1 cellular context compared by ENCODE assay signal in the genomic region with DNA sequence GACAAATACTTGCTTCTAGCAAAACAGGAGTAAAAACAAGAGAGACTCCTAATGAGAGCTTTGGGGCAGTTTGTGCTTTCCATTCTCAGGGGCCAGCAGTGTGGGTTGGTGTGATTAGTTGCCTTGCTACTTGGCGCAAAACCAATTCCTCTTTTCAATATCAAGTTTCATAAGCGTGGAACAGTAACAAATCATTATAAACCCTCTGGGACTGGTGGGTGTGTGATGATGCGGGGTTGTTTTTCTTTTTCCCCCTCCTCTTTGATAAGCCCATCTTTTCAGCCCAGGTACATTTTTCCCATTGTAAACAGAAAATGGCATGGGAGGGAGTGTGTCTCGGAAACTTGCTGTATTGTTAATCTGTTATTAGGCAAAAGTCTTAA.
A peak's percentile ranks its signal among the peaks of the same experiment; 100 is the strongest.
TF ChIP-seq lines count a peak whose summit lies in the region.

No MANE protein-coding gene starts in this region.

TF ChIP-seq in HEK293, 187 proteins besides CTCF, POLR2A, EP300 and RAD21 (continued from another document and continues in another):
- TF ChIP-seq EGR2 (tag by site-specific recombination; IDR thresholded peaks at IDR 0.05; ENCODE audit: low read depth) (peak; percentile 95), FEZF1 (tag by site-specific recombination; IDR thresholded peaks at IDR 0.05) (peak; percentile 35), ZNF530 (tag by site-specific recombination; IDR thresholded peaks at IDR 0.05; ENCODE audit: low read depth) (0 out of 2 replicates have a peak, but pooled peaks have one; percentile 2), TCF7L2 (IDR thresholded peaks at IDR 0.05; ENCODE audit: borderline replicate concordance, low read depth, low read length) (no peak), KLF16 (tag by site-specific recombination; IDR thresholded peaks at IDR 0.05) (0 out of 2 replicates have a peak, but pooled peaks have one; percentile 37), ZEB2 (tag by site-specific recombination; IDR thresholded peaks at IDR 0.05) (peak; percentile 66), GFI1B (tag by site-specific recombination; IDR thresholded peaks at IDR 0.05) (0 out of 2 replicates have a peak, but pooled peaks have one; percentile 41), ZXDB (tag by site-specific recombination; IDR thresholded peaks at IDR 0.05) (0 out of 2 replicates have a peak, but pooled peaks have one; percentile 13), ZBTB48 (tag by site-specific recombination; IDR thresholded peaks at IDR 0.05) (no peak), WT1 (tag by site-specific recombination; IDR thresholded peaks at IDR 0.05) (peak; percentile 85), ZNF658 (tag by site-specific recombination; IDR thresholded peaks at IDR 0.05) (no peak), ZNF843 (tag by site-specific recombination; IDR thresholded peaks at IDR 0.05) (peak; percentile 69), OSR2 (tag by site-specific recombination; IDR thresholded peaks at IDR 0.05) (peak; percentile 85), KLF1 (tag by site-specific recombination; IDR thresholded peaks at IDR 0.05) (0 out of 2 replicates have a peak, but pooled peaks have one; percentile 28), GLIS2 (tag by site-specific recombination; IDR thresholded peaks at IDR 0.05) (0 out of 2 replicates have a peak, but pooled peaks have one; percentile 1), ZBTB1 (tag by site-specific recombination; IDR thresholded peaks at IDR 0.05) (0 out of 2 replicates have a peak, but pooled peaks have one; percentile 71), ZNF624 (tag by site-specific recombination; IDR thresholded peaks at IDR 0.05) (no peak), KLF9 (tag by site-specific recombination; IDR thresholded peaks at IDR 0.05; ENCODE audit: low read depth) (peak; percentile 59; the same call in 1 of the 2 replicates), ZNF19 (tag by site-specific recombination; IDR thresholded peaks at IDR 0.05; ENCODE audit: low read depth) (no peak), ZNF555 (tag by site-specific recombination; conservative IDR thresholded peaks at IDR 0.05) (no peak), ZNF571 (tag by site-specific recombination; IDR thresholded peaks at IDR 0.05) (no peak), ZNF747 (tag by site-specific recombination; IDR thresholded peaks at IDR 0.05) (no peak), BCL11A (tag by site-specific recombination; IDR thresholded peaks at IDR 0.05; ENCODE audit: low read depth) (peak; percentile 57; the same call in 1 of the 2 replicates), ZNF623 (tag by site-specific recombination; IDR thresholded peaks at IDR 0.05) (no peak), ZNF146 (tag by site-specific recombination; IDR thresholded peaks at IDR 0.05) (no peak)
- TF ChIP-seq, protein P1, sequence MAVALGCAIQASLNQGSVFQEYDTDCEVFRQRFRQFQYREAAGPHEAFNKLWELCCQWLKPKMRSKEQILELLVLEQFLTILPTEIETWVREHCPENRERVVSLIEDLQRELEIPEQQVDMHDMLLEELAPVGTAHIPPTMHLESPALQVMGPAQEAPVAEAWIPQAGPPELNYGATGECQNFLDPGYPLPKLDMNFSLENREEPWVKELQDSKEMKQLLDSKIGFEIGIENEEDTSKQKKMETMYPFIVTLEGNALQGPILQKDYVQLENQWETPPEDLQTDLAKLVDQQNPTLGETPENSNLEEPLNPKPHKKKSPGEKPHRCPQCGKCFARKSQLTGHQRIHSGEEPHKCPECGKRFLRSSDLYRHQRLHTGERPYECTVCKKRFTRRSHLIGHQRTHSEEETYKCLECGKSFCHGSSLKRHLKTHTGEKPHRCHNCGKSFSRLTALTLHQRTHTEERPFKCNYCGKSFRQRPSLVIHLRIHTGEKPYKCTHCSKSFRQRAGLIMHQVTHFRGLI (tag by site-specific recombination; IDR thresholded peaks at IDR 0.05) = peak; percentile 19; the same call in 1 of the 2 replicates
- TF ChIP-seq, protein P2, sequence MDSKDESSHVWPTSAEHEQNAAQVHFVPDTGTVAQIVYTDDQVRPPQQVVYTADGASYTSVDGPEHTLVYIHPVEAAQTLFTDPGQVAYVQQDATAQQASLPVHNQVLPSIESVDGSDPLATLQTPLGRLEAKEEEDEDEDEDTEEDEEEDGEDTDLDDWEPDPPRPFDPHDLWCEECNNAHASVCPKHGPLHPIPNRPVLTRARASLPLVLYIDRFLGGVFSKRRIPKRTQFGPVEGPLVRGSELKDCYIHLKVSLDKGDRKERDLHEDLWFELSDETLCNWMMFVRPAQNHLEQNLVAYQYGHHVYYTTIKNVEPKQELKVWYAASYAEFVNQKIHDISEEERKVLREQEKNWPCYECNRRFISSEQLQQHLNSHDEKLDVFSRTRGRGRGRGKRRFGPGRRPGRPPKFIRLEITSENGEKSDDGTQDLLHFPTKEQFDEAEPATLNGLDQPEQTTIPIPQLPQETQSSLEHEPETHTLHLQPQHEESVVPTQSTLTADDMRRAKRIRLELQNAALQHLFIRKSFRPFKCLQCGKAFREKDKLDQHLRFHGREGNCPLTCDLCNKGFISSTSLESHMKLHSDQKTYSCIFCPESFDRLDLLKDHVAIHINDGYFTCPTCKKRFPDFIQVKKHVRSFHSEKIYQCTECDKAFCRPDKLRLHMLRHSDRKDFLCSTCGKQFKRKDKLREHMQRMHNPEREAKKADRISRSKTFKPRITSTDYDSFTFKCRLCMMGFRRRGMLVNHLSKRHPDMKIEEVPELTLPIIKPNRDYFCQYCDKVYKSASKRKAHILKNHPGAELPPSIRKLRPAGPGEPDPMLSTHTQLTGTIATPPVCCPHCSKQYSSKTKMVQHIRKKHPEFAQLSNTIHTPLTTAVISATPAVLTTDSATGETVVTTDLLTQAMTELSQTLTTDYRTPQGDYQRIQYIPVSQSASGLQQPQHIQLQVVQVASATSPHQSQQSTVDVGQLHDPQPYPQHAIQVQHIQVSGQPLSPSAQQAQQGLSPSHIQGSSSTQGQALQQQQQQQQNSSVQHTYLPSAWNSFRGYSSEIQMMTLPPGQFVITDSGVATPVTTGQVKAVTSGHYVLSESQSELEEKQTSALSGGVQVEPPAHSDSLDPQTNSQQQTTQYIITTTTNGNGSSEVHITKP (tag by site-specific recombination; IDR thresholded peaks at IDR 0.05) = peak; percentile 84
- TF ChIP-seq, protein P3, sequence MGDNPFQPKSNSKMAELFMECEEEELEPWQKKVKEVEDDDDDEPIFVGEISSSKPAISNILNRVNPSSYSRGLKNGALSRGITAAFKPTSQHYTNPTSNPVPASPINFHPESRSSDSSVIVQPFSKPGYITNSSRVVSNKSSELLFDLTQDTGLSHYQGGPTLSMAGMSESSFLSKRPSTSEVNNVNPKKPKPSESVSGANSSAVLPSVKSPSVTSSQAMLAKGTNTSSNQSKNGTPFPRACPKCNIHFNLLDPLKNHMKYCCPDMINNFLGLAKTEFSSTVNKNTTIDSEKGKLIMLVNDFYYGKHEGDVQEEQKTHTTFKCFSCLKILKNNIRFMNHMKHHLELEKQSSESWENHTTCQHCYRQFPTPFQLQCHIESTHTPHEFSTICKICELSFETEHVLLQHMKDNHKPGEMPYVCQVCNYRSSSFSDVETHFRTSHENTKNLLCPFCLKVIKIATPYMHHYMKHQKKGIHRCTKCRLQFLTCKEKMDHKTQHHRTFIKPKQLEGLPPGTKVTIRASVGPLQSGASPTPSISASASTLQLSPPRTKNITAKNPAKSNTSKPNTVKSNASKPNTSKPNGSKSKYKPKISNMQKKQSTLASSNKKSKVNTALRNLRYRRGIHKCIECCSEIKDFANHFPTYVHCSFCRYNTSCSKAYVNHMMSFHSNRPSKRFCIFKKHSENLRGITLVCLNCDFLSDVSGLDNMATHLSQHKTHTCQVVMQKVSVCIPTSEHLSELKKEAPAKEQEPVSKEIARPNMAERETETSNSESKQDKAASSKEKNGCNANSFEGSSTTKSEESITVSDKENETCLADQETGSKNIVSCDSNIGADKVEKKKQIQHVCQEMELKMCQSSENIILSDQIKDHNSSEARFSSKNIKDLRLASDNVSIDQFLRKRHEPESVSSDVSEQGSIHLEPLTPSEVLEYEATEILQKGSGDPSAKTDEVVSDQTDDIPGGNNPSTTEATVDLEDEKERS (tag by site-specific recombination; IDR thresholded peaks at IDR 0.05) = no peak
- TF ChIP-seq, protein P4, sequence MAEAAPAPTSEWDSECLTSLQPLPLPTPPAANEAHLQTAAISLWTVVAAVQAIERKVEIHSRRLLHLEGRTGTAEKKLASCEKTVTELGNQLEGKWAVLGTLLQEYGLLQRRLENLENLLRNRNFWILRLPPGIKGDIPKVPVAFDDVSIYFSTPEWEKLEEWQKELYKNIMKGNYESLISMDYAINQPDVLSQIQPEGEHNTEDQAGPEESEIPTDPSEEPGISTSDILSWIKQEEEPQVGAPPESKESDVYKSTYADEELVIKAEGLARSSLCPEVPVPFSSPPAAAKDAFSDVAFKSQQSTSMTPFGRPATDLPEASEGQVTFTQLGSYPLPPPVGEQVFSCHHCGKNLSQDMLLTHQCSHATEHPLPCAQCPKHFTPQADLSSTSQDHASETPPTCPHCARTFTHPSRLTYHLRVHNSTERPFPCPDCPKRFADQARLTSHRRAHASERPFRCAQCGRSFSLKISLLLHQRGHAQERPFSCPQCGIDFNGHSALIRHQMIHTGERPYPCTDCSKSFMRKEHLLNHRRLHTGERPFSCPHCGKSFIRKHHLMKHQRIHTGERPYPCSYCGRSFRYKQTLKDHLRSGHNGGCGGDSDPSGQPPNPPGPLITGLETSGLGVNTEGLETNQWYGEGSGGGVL (tag by site-specific recombination; IDR thresholded peaks at IDR 0.05) = peak; percentile 85
- TF ChIP-seq, protein P5, sequence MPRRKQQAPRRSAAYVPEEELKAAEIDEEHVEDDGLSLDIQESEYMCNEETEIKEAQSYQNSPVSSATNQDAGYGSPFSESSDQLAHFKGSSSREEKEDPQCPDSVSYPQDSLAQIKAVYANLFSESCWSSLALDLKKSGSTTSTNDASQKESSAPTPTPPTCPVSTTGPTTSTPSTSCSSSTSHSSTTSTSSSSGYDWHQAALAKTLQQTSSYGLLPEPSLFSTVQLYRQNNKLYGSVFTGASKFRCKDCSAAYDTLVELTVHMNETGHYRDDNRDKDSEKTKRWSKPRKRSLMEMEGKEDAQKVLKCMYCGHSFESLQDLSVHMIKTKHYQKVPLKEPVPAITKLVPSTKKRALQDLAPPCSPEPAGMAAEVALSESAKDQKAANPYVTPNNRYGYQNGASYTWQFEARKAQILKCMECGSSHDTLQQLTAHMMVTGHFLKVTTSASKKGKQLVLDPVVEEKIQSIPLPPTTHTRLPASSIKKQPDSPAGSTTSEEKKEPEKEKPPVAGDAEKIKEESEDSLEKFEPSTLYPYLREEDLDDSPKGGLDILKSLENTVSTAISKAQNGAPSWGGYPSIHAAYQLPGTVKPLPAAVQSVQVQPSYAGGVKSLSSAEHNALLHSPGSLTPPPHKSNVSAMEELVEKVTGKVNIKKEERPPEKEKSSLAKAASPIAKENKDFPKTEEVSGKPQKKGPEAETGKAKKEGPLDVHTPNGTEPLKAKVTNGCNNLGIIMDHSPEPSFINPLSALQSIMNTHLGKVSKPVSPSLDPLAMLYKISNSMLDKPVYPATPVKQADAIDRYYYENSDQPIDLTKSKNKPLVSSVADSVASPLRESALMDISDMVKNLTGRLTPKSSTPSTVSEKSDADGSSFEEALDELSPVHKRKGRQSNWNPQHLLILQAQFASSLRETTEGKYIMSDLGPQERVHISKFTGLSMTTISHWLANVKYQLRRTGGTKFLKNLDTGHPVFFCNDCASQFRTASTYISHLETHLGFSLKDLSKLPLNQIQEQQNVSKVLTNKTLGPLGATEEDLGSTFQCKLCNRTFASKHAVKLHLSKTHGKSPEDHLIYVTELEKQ (tag by site-specific recombination; IDR thresholded peaks at IDR 0.05; ENCODE audit: borderline replicate concordance) = peak; percentile 72
- TF ChIP-seq, protein P6, sequence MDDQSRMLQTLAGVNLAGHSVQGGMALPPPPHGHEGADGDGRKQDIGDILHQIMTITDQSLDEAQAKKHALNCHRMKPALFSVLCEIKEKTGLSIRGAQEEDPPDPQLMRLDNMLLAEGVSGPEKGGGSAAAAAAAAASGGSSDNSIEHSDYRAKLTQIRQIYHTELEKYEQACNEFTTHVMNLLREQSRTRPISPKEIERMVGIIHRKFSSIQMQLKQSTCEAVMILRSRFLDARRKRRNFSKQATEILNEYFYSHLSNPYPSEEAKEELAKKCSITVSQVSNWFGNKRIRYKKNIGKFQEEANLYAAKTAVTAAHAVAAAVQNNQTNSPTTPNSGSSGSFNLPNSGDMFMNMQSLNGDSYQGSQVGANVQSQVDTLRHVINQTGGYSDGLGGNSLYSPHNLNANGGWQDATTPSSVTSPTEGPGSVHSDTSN (CRISPR knock-in tag; IDR thresholded peaks at IDR 0.05) = no peak
- TF ChIP-seq, protein P7, sequence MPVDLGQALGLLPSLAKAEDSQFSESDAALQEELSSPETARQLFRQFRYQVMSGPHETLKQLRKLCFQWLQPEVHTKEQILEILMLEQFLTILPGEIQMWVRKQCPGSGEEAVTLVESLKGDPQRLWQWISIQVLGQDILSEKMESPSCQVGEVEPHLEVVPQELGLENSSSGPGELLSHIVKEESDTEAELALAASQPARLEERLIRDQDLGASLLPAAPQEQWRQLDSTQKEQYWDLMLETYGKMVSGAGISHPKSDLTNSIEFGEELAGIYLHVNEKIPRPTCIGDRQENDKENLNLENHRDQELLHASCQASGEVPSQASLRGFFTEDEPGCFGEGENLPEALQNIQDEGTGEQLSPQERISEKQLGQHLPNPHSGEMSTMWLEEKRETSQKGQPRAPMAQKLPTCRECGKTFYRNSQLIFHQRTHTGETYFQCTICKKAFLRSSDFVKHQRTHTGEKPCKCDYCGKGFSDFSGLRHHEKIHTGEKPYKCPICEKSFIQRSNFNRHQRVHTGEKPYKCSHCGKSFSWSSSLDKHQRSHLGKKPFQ (tag by site-specific recombination; IDR thresholded peaks at IDR 0.05) = peak; percentile 98
- TF ChIP-seq, protein P8, sequence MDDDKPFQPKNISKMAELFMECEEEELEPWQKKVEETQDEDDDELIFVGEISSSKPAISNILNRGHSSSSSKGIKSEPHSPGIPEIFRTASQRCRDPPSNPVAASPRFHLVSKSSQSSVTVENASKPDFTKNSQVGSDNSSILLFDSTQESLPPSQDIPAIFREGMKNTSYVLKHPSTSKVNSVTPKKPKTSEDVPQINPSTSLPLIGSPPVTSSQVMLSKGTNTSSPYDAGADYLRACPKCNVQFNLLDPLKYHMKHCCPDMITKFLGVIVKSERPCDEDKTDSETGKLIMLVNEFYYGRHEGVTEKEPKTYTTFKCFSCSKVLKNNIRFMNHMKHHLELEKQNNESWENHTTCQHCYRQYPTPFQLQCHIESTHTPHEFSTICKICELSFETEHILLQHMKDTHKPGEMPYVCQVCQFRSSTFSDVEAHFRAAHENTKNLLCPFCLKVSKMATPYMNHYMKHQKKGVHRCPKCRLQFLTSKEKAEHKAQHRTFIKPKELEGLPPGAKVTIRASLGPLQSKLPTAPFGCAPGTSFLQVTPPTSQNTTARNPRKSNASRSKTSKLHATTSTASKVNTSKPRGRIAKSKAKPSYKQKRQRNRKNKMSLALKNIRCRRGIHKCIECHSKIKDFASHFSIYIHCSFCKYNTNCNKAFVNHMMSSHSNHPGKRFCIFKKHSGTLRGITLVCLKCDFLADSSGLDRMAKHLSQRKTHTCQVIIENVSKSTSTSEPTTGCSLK (tag by site-specific recombination; IDR thresholded peaks at IDR 0.05) = no peak
- TF ChIP-seq, protein P9, sequence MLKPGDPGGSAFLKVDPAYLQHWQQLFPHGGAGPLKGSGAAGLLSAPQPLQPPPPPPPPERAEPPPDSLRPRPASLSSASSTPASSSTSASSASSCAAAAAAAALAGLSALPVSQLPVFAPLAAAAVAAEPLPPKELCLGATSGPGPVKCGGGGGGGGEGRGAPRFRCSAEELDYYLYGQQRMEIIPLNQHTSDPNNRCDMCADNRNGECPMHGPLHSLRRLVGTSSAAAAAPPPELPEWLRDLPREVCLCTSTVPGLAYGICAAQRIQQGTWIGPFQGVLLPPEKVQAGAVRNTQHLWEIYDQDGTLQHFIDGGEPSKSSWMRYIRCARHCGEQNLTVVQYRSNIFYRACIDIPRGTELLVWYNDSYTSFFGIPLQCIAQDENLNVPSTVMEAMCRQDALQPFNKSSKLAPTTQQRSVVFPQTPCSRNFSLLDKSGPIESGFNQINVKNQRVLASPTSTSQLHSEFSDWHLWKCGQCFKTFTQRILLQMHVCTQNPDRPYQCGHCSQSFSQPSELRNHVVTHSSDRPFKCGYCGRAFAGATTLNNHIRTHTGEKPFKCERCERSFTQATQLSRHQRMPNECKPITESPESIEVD (tag by site-specific recombination; IDR thresholded peaks at IDR 0.05) = peak; percentile 48; the same call in 1 of the 2 replicates
